In genomic region chr17:34327595-34327994, GRCh38 we compare ENCODE assay signal across 11 cellular contexts. TPM values are rescaled to one million over a fixed set of nuclear protein-coding genes. Genes with fewer than 3 reads are reported as not detected.
DNase-seq lines count a peak whose midpoint lies in the region; ATAC-seq and TF ChIP-seq lines count a peak whose summit lies in the region.
"Not testable (repeated sequence)": the region's sequence is repeated elsewhere in the genome, so short reads cannot be mapped to it uniquely, and the experiment has no call there.
"Had no signal": no experiment of that assay in that cellular context is flagged by ENCODE, and none has a peak within 500 bp of the region (broad histone marks: within the 10 kb centered on the region; RNA-seq: fewer than 3 reads in every experiment).

No MANE protein-coding gene starts in this region.

- not testable (repeated sequence) for H3K27ac ChIP-seq in GM23248

- H3K79me2 ChIP-seq in GM23248 (ENCODE audit: insufficient read depth) = not testable (repeated sequence)

- not testable (repeated sequence) for H3K27me3 ChIP-seq in GM23248 (replicated peaks; ENCODE audit: insufficient read depth)

- TF ChIP-seq CTCF in NB4 (IDR thresholded peaks at IDR 0.05; ENCODE audit: low read depth, low read length); choroid plexus epithelial cell (conservative IDR thresholded peaks at IDR 0.05; ENCODE audit: low read depth, low read length); foreskin fibroblast (IDR thresholded peaks at IDR 0.05; ENCODE audit: low read depth, low read length): not testable (repeated sequence)

- ATAC-seq in left ventricle myocardium superior = peak; percentile 82

- not testable (repeated sequence) for H3K4me1 ChIP-seq in GM23248 (ENCODE audit: insufficient read depth)

- H3K9me3 ChIP-seq in GM23248 (ENCODE audit: low read depth) = not testable (repeated sequence)

- 11% methylated on average over 5 of the region's 5 CpGs for WGBS in GM23248 (ENCODE audit: low coverage in 1 of 2, low lambda C conversion rate in 2 of 2, missing lambda C conversion rate in 2 of 2), 2 experiments

- DNase-seq in GM23248 (peak; percentile 46), NB4 (ENCODE audit: low read depth) (peak; percentile 23), choroid plexus epithelial cell (ENCODE audit: low read depth) (peak; percentile 44), fibroblast of peridontal ligament (ENCODE audit: extremely low read depth) (peak; percentile 40), foreskin fibroblast (peak; percentile 45 to 81), left ventricle myocardium superior (peak; percentile 36), skeletal muscle cell (ENCODE audit: low read depth) (peak; percentile 73)

- H3F3A ChIP-seq in GM23248 (ENCODE audit: insufficient read depth) = not testable (repeated sequence)

- not testable (repeated sequence) for H3K36me3 ChIP-seq in GM23248 (ENCODE audit: low read depth)

- H4K20me1 ChIP-seq in GM23248 (ENCODE audit: insufficient read depth) = not testable (repeated sequence)

- H3K4me3 ChIP-seq in GM23248; NB4 (ENCODE audit: low read depth, low read length); choroid plexus epithelial cell (ENCODE audit: low read depth, low read length); foreskin fibroblast (ENCODE audit: low read depth in 1 of 2, low read length in 2 of 2); skeletal muscle cell (ENCODE audit: low read depth, low read length): not testable (repeated sequence)

- intact Hi-C loops in left ventricle myocardium superior (cut with micrococcal nuclease) = not testable (repeated sequence)

- in situ Hi-C loops in GM23248 (cut with MboI) = not testable (repeated sequence)

- H3K9ac ChIP-seq in GM23248 = not testable (repeated sequence)

- H3K4me2 ChIP-seq in GM23248 (ENCODE audit: unreplicated experiment) = not testable (repeated sequence)

- H3K9me2 ChIP-seq in GM23248 (ENCODE audit: insufficient read depth) = not testable (repeated sequence)

- not testable (repeated sequence) for TF ChIP-seq POLR2A in NB4 (IDR thresholded peaks at IDR 0.05; ENCODE audit: extremely low read depth, insufficient read length)

- not testable (repeated sequence) for H2AFZ ChIP-seq in GM23248

RNA-seq across cellular contexts. Expression of gene CCL8, which starts 8.4 kb away (rescaled TPM):
- not detected in 2 replicates for total RNA-seq in GM23248 (2014; rRNA removed; shearing (Covaris generic))
- polyA plus RNA-seq in GM23248 (2016; fragmentation: Nextera tagmentation; extraction: Ambion mirVana) = not detected in 2 replicates
- total RNA-seq in left ventricle myocardium superior = 0.40 TPM
- total RNA-seq: Caco-2; CD8-positive, alpha-beta memory T cell; H4 had no signal
- polyA plus RNA-seq: A549; CD8-positive, alpha-beta memory T cell had no signal

RNA-seq across cellular contexts. Expression of gene CCL13, which starts 28.7 kb away (rescaled TPM):
- total RNA-seq in GM23248 (2014; rRNA removed; shearing (Covaris generic)) = not detected in 2 replicates
- polyA plus RNA-seq in GM23248 (2016; fragmentation: Nextera tagmentation; extraction: Ambion mirVana) = not detected in 2 replicates
- 0.82 TPM for total RNA-seq in left ventricle myocardium superior
- total RNA-seq: Caco-2; CD8-positive, alpha-beta memory T cell; H4 had no signal
- polyA plus RNA-seq: A549; CD8-positive, alpha-beta memory T cell had no signal

RNA-seq across cellular contexts. Expression of gene CCL1, which starts 35.4 kb away (rescaled TPM):
- not detected in 2 replicates for total RNA-seq in GM23248 (2014; rRNA removed; shearing (Covaris generic))
- not detected in 2 replicates for polyA plus RNA-seq in GM23248 (2016; fragmentation: Nextera tagmentation; extraction: Ambion mirVana)
- not detected for total RNA-seq in left ventricle myocardium superior
- total RNA-seq: Caco-2, H4 had no signal
- polyA plus RNA-seq: A549; CD8-positive, alpha-beta memory T cell had no signal

RNA-seq across cellular contexts. Expression of gene CCL11, which starts 42.1 kb away (rescaled TPM):
- not detected in 2 replicates for total RNA-seq in GM23248 (2014; rRNA removed; shearing (Covaris generic))
- polyA plus RNA-seq in GM23248 (2016; fragmentation: Nextera tagmentation; extraction: Ambion mirVana) = not detected in 2 replicates
- total RNA-seq in left ventricle myocardium superior = 5.4 TPM
- total RNA-seq: Caco-2; CD8-positive, alpha-beta memory T cell; H4 had no signal
- polyA plus RNA-seq: A549; CD8-positive, alpha-beta memory T cell had no signal

RNA-seq across cellular contexts. Expression of gene CCL7, which starts 57.6 kb away (rescaled TPM):
- total RNA-seq in GM23248 (2014; rRNA removed; shearing (Covaris generic)) = 4.9 and 7.3 TPM in 2 replicates
- polyA plus RNA-seq in GM23248 (2016; fragmentation: Nextera tagmentation; extraction: Ambion mirVana) = 2.4 and 2.7 TPM in 2 replicates
- not detected for total RNA-seq in left ventricle myocardium superior
- total RNA-seq: Caco-2; CD8-positive, alpha-beta memory T cell; H4 had no signal
- polyA plus RNA-seq: CD8-positive, alpha-beta memory T cell had no signal

Comparison
In these comparisons a context has a peak if more than half of its experiments do, and no peak if none do; other contexts are left out.
1. DNase-seq: peak in every context shown above with its lines; median percentile 73 in skeletal muscle cell; 63 in foreskin fibroblast; 46 in GM23248; 44 in choroid plexus epithelial cell; 40 in fibroblast of peridontal ligament; 36 in left ventricle myocardium superior; 23 in NB4.